ENCODE assay signal across 9 cellular contexts in genomic region chr4:92305878-92306520, GRCh38. TPM values are rescaled to one million over a fixed set of nuclear protein-coding genes. Genes with fewer than 3 reads are reported as not detected.
DNase-seq lines count a peak whose midpoint lies in the region; ATAC-seq and TF ChIP-seq lines count a peak whose summit lies in the region.
"Had no signal": no experiment of that assay in that cellular context is flagged by ENCODE, and none has a peak within 500 bp of the region (broad histone marks: within the 10 kb centered on the region; RNA-seq: fewer than 3 reads in every experiment).

No MANE protein-coding gene starts in this region.

- H3K27ac ChIP-seq in ACC112 (ENCODE audit: low read depth, low read length) (no peak overlapping the region), muscle layer of duodenum (ENCODE audit: low read length) (no peak overlapping the region)

- TF ChIP-seq CTCF in epithelial cell of esophagus (IDR thresholded peaks at IDR 0.05; ENCODE audit: insufficient read depth, low read depth, low read length, missing control alignments): no peak

- peak overlapping the region; percentile 57 for H3K4me3 ChIP-seq in ACC112 (ENCODE audit: low read depth, low read length)
- peak overlapping the region; percentile 17 for H3K4me3 ChIP-seq in epithelial cell of esophagus (ENCODE audit: low read length)
- H3K4me3 ChIP-seq in muscle layer of duodenum (ENCODE audit: low read depth in 1 of 2, low read length in 2 of 2): peak overlapping the region; percentile 40 to 66

- H3K79me2 ChIP-seq in ACC112 (ENCODE audit: control insufficient read depth, insufficient read depth, low read length, unreplicated experiment): no peaks in the 10 kb centered on the region

- H3K4me1 ChIP-seq in ACC112 (ENCODE audit: control insufficient read depth, insufficient read depth, low read length, unreplicated experiment): no peaks in the 10 kb centered on the region
- H3K4me1 ChIP-seq in muscle layer of duodenum (ENCODE audit: control insufficient read depth in 1 of 2, insufficient read depth in 2 of 2, low read length in 2 of 2): peaks cover 0 to 27% of the 10 kb centered on the region in 2 donors

- H3K36me3 ChIP-seq in ACC112 (ENCODE audit: insufficient read depth, low read length): no peaks in the 10 kb centered on the region
- H3K36me3 ChIP-seq in muscle layer of duodenum (ENCODE audit: control insufficient read depth in 1 of 2, insufficient read depth in 2 of 2, low read length in 2 of 2): no peaks in the 10 kb centered on the region

- H3K27me3 ChIP-seq in ACC112 (ENCODE audit: insufficient read depth, low read length): peaks cover 93% of the 10 kb centered on the region
- H3K27me3 ChIP-seq in muscle layer of duodenum (ENCODE audit: low read depth, low read length): peaks cover 34% of the 10 kb centered on the region

- ATAC-seq in HG03095 (IDR thresholded peaks at IDR 0.05; ENCODE audit: unreplicated experiment) (no peak), GM21526 (IDR thresholded peaks at IDR 0.05; ENCODE audit: low FRiP score, unreplicated experiment) (no peak)

- DNase-seq in NCI-H2171 treated with DMSO at 0.1 percent for 48 hours (lab: John Stamatoyannopoulos, UW): peak; percentile 87
- DNase-seq in epithelial cell of esophagus (ENCODE audit: low read depth): no peak
- DNase-seq in H4 (ENCODE audit: low spot score): no peak
- DNase-seq in HuH-7 (ENCODE audit: low spot score): no peak
- DNase-seq: CD4-positive, CD25-positive, alpha-beta regulatory T cell had no signal

- H3K9me3 ChIP-seq in muscle layer of duodenum (ENCODE audit: control insufficient read depth in 1 of 2, low read length in 2 of 2): no peaks in the 10 kb centered on the region

- no peak overlapping the region for H2AFZ ChIP-seq in ACC112 (ENCODE audit: low read length, unreplicated experiment)

RNA-seq across cellular contexts. Expression of gene GRID2, which starts 2.2 kb away (rescaled TPM):
- 0.45 and 0.72 TPM in 2 replicates for total RNA-seq in H4 (2014; rRNA removed; shearing (Covaris generic))
- total RNA-seq: CD4-positive, CD25-positive, alpha-beta regulatory T cell had no signal
